In the genomic region with DNA sequence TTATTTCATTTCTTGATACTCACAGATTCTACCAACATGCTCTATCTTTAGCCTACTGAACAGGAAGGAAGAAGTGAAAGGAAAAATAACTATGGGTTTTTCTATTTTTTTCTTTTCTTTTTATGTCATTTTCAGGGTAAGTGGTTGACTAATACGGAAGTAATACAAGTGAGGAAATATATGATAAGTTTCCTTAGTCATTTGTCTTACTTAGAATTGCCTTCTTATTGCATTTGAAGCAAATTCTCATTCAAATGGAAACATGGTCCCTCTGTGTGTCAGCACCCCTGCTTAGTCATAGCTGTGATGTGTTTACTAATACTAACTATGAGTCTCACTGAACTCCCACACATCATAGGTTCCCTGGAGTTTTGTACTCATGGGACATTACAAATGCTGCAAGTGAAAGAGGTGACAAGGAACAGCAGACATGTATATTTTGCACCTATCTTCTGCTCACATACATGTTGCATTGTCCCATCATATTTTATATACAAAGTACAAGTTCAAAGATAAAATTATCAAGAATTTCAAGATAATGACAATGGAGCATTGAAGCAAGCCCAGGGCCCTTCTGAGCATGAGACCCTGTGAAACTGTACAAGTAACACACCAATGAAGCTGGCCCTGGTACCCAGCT, we compare ENCODE assay signal across 8 cellular contexts.
DNase-seq lines count a peak whose midpoint lies in the region; TF ChIP-seq lines count a peak whose summit lies in the region.

No MANE protein-coding gene starts in this region.

- peak; percentile 16 for DNase-seq in Caki2 (ENCODE audit: low read depth)
- peak; percentile 87 for DNase-seq in GM23248
- peak; percentile 34 for DNase-seq in fibroblast of peridontal ligament (ENCODE audit: extremely low read depth)
- DNase-seq in NCI-H128 (lab: John Stamatoyannopoulos, UW; ENCODE audit: unreplicated experiment) = no peak
- DNase-seq in H7 = no peak
- no peak for DNase-seq in DMS153 treated with DMSO at 0.1 percent for 48 hours (lab: John Stamatoyannopoulos, UW; ENCODE audit: unreplicated experiment)
- DNase-seq in NCI-H146 (lab: John Stamatoyannopoulos, UW) = no peak

- H4K20me1 ChIP-seq in GM23248 (ENCODE audit: insufficient read depth) (no peaks in the 10 kb centered on the region), OCI-LY3 (ENCODE audit: insufficient read depth, low read length) (no peaks in the 10 kb centered on the region)

- H3F3A ChIP-seq in GM23248 (ENCODE audit: insufficient read depth) = peaks cover 16% of the 10 kb centered on the region; the same call in 1 of the 2 replicates

- no peak overlapping the region for H3K4me3 ChIP-seq in GM23248
- H3K4me3 ChIP-seq in OCI-LY3 (ENCODE audit: low read length) = peak overlapping the region; percentile 10; the same call in 1 of the 2 replicates
- no peak overlapping the region for H3K4me3 ChIP-seq in H7 (ENCODE audit: insufficient read depth, low read depth, low read length)

- H3K27me3 ChIP-seq in GM23248 (replicated peaks; ENCODE audit: insufficient read depth) (0 out of 2 replicates have a peak, but pooled peaks cover 10% of the 10 kb centered on the region), OCI-LY3 (ENCODE audit: low read depth, low read length) (no peaks in the 10 kb centered on the region), H7 (ENCODE audit: control insufficient read depth, insufficient read depth, low read length) (no peaks in the 10 kb centered on the region)

- WGBS in GM23248 (ENCODE audit: low coverage in 1 of 2, low lambda C conversion rate in 2 of 2, missing lambda C conversion rate in 2 of 2), 2 experiments = 0 to 2% methylated on average over 1 of the region's 1 CpG

- no peak for TF ChIP-seq CTCF in OCI-LY3 (IDR thresholded peaks at IDR 0.05; ENCODE audit: low read depth, low read length)

- H3K27ac ChIP-seq in GM23248 = peak overlapping the region; percentile 5; the same call in 1 of the 2 replicates
- H3K27ac ChIP-seq in OCI-LY3 (ENCODE audit: low read length) = peak overlapping the region; percentile 22

- no peaks in the 10 kb centered on the region for H3K9me2 ChIP-seq in GM23248 (ENCODE audit: insufficient read depth)

- H3K9me3 ChIP-seq in GM23248 (ENCODE audit: low read depth) (no peaks in the 10 kb centered on the region), OCI-LY3 (ENCODE audit: insufficient read depth, low read length) (peaks cover 5% of the 10 kb centered on the region; the same call in 1 of the 2 replicates)

- no peaks in the 10 kb centered on the region for H3K36me3 ChIP-seq in GM23248 (ENCODE audit: low read depth)
- H3K36me3 ChIP-seq in OCI-LY3 (replicated peaks; ENCODE audit: low read depth, low read length) = peaks cover 5% of the 10 kb centered on the region
- H3K36me3 ChIP-seq in H7 (replicated peaks; ENCODE audit: control insufficient read depth, insufficient read depth, low read length) = no peaks in the 10 kb centered on the region

- H3K9ac ChIP-seq in GM23248 = no peak overlapping the region
- H3K9ac ChIP-seq in OCI-LY3 (ENCODE audit: low read length) = no peak overlapping the region

- in situ Hi-C loops in Caki2 (cut with HindIII; ENCODE audit: low pct_unique_long_range_greater_than_20kb, low sequenced_read_pairs) (no loop called here), GM23248 (cut with MboI) (no loop called here)

- H3K4me1 ChIP-seq in GM23248 (ENCODE audit: insufficient read depth) (no peaks in the 10 kb centered on the region; the same call in 1 of the 2 replicates), OCI-LY3 (ENCODE audit: low read length) (peaks cover 21% of the 10 kb centered on the region)

- no peaks in the 10 kb centered on the region for H3K79me2 ChIP-seq in GM23248 (ENCODE audit: insufficient read depth)
- H3K79me2 ChIP-seq in OCI-LY3 (ENCODE audit: low read length) = no peaks in the 10 kb centered on the region

- H3K4me2 ChIP-seq in GM23248 (ENCODE audit: unreplicated experiment) (peak overlapping the region; percentile 31), OCI-LY3 (ENCODE audit: low read length) (peak overlapping the region; percentile 43)

- H2AFZ ChIP-seq in GM23248 (no peak overlapping the region), OCI-LY3 (ENCODE audit: low read depth, low read length) (0 out of 2 replicates have a peak overlapping the region, but pooled peaks have one; percentile 44)

Comparison
In these comparisons a context has a peak if more than half of its experiments do, and no peak if none do; other contexts are left out.
1. DNase-seq: peak in Caki2 (single experiment), GM23248 (single experiment) and fibroblast of peridontal ligament (single experiment); none in NCI-H128 (single experiment), H7 (single experiment), DMS153 treated with DMSO at 0.1 percent for 48 hours (single experiment) and NCI-H146 (single experiment).